ENCODE assay signal across 31 cellular contexts in genomic region chr6:141830530-141830929, GRCh38.
"Had no signal": no experiment of that assay in that cellular context is flagged by ENCODE, and none has a peak within 500 bp of the region (broad histone marks: within the 10 kb centered on the region; RNA-seq: fewer than 3 reads in every experiment).

No MANE protein-coding gene starts in this region.

- FAIRE-seq: astrocyte, kidney had no signal

- H3K4me3 Mint-ChIP-seq: activated naive CD4-positive, alpha-beta T cell treated with anti-CD3 and anti-CD28 coated beads, Interleukin-2, amount 10 ng/mL, durations not matched to agents 7 days and 5 days; activated naive CD8-positive, alpha-beta T cell treated with anti-CD3 and anti-CD28 coated beads, Interleukin-2, amount 10 ng/mL, durations not matched to agents 7 days and 5 days; activated T-helper 1 cell treated with anti-CD3 and anti-CD28 coated beads, Interleukin-12 subunit alpha, Interleukin-12 subunit beta, Interleukin-2, Interleukin-4 antibody, amounts not matched to agents 30 ng/mL and 10 ng/mL and 1 ng/mL, durations not matched to agents 14 hours and 24 hours and 36 hours; effector memory CD8-positive, alpha-beta T cell; immature natural killer cell; mesothelial cell of epicardium had no signal

- H3K9me3 Mint-ChIP-seq: activated naive CD4-positive, alpha-beta T cell treated with anti-CD3 and anti-CD28 coated beads, Interleukin-2, amount 10 ng/mL, durations not matched to agents 7 days and 5 days; activated T-helper 1 cell treated with anti-CD3 and anti-CD28 coated beads, Interleukin-12 subunit alpha, Interleukin-12 subunit beta, Interleukin-2, Interleukin-4 antibody, amounts not matched to agents 30 ng/mL and 10 ng/mL and 1 ng/mL, durations not matched to agents 14 hours and 24 hours and 36 hours had no signal

- H3K27me3 ChIP-seq: brain microvascular endothelial cell, dorsolateral prefrontal cortex, gastrocnemius medialis, hepatocyte, suprapubic skin, tibial artery had no signal

- ATAC-seq: effector memory CD8-positive, alpha-beta T cell; gastrocnemius medialis; left colon; right cardiac atrium had no signal

- H3K79me2 ChIP-seq: hepatocyte, parathyroid adenoma had no signal

- H3K36me3 ChIP-seq: brain microvascular endothelial cell, gastrocnemius medialis, suprapubic skin, tibial artery had no signal

- H3K36me3 Mint-ChIP-seq: activated naive CD4-positive, alpha-beta T cell treated with anti-CD3 and anti-CD28 coated beads, Interleukin-2, amount 10 ng/mL, durations not matched to agents 7 days and 5 days; activated naive CD8-positive, alpha-beta T cell treated with anti-CD3 and anti-CD28 coated beads, Interleukin-2, amount 10 ng/mL, durations not matched to agents 7 days and 5 days; mesothelial cell of epicardium; naive B cell had no signal

- H3K4me1 Mint-ChIP-seq: activated naive CD4-positive, alpha-beta T cell treated with anti-CD3 and anti-CD28 coated beads, Interleukin-2, amount 10 ng/mL, durations not matched to agents 7 days and 5 days; activated naive CD8-positive, alpha-beta T cell treated with anti-CD3 and anti-CD28 coated beads, Interleukin-2, amount 10 ng/mL, durations not matched to agents 7 days and 5 days; naive B cell had no signal

- DNase-seq: activated CD4-positive, alpha-beta T cell treated with anti-CD3 and anti-CD28 coated beads for 4 hours; activated CD4-positive, alpha-beta T cell treated with anti-CD3 and anti-CD28 coated beads, Interleukin-2, amount 50 U/mL, for 48 hours; activated CD8-positive, alpha-beta memory T cell treated with anti-CD3 and anti-CD28 coated beads for 24 hours; activated gamma-delta T cell; activated naive CD4-positive, alpha-beta T cell treated with anti-CD3 and anti-CD28 coated beads, Interleukin-2, amount 10 ng/mL, durations not matched to agents 7 days and 5 days; activated naive CD8-positive, alpha-beta T cell treated with anti-CD3 and anti-CD28 coated beads, Interleukin-2, amount 10 ng/mL, durations not matched to agents 7 days and 5 days; amniotic stem cell; brain microvascular endothelial cell; dorsolateral prefrontal cortex; effector memory CD8-positive, alpha-beta T cell; erythroblast; gastrocnemius medialis; glutamatergic neuron; immature natural killer cell; kidney; left colon; mammary epithelial cell; naive B cell; occipital lobe; right cardiac atrium; stimulated activated CD4-positive, alpha-beta T cell treated with anti-CD3 and anti-CD28 coated beads, Interleukin-15, amount 100 ng/mL, for 24 hours; stimulated activated CD4-positive, alpha-beta T cell treated with anti-CD3 and anti-CD28 coated beads, Interleukin-2, amount 100 ng/mL, for 24 hours; stimulated activated naive CD4-positive, alpha-beta T cell; tibial artery had no signal

- H3K4me2 ChIP-seq: hepatocyte had no signal

- H3K4me1 ChIP-seq: gastrocnemius medialis, parathyroid adenoma, suprapubic skin had no signal

- H3K4me3 ChIP-seq: coronary artery, dorsolateral prefrontal cortex, gastrocnemius medialis, hepatocyte, suprapubic skin, tibial artery had no signal

- H3K9ac ChIP-seq: parathyroid adenoma had no signal

- H3K27ac Mint-ChIP-seq: activated naive CD4-positive, alpha-beta T cell treated with anti-CD3 and anti-CD28 coated beads, Interleukin-2, amount 10 ng/mL, durations not matched to agents 7 days and 5 days; activated naive CD8-positive, alpha-beta T cell treated with anti-CD3 and anti-CD28 coated beads, Interleukin-2, amount 10 ng/mL, durations not matched to agents 7 days and 5 days; activated T-helper 1 cell treated with anti-CD3 and anti-CD28 coated beads, Interleukin-12 subunit alpha, Interleukin-12 subunit beta, Interleukin-2, Interleukin-4 antibody, amounts not matched to agents 30 ng/mL and 10 ng/mL and 1 ng/mL, durations not matched to agents 14 hours and 24 hours and 36 hours; effector memory CD8-positive, alpha-beta T cell; immature natural killer cell; mesothelial cell of epicardium had no signal

- H2AFZ ChIP-seq: hepatocyte, parathyroid adenoma had no signal

- H3K27me3 Mint-ChIP-seq: activated naive CD4-positive, alpha-beta T cell treated with anti-CD3 and anti-CD28 coated beads, Interleukin-2, amount 10 ng/mL, durations not matched to agents 7 days and 5 days; activated naive CD8-positive, alpha-beta T cell treated with anti-CD3 and anti-CD28 coated beads, Interleukin-2, amount 10 ng/mL, durations not matched to agents 7 days and 5 days; effector memory CD8-positive, alpha-beta T cell; naive B cell had no signal

- H3K27ac ChIP-seq: brain microvascular endothelial cell, coronary artery, dorsolateral prefrontal cortex, gastrocnemius medialis, hepatocyte, parathyroid adenoma, suprapubic skin, tibial artery had no signal

- H3K9me3 ChIP-seq: gastrocnemius medialis, suprapubic skin, tibial artery had no signal
